Comparison of ENCODE assay signal across 12 cellular contexts in genomic region chr9:108443741-108444140, GRCh38.
DNase-seq lines count a peak whose midpoint lies in the region; ATAC-seq, FAIRE-seq and TF ChIP-seq lines count a peak whose summit lies in the region.
"Had no signal": no experiment of that assay in that cellular context is flagged by ENCODE, and none has a peak within 500 bp of the region (broad histone marks: within the 10 kb centered on the region; RNA-seq: fewer than 3 reads in every experiment).

No MANE protein-coding gene starts in this region.

- TF ChIP-seq CTCF in astrocyte (IDR thresholded peaks at IDR 0.05; ENCODE audit: insufficient read depth, low read depth, low read length) (no peak), tibial nerve (IDR thresholded peaks at IDR 0.05) (no peak)

- FAIRE-seq in astrocyte (lab: Jason Lieb, UNC) = peak; percentile 78

- H3K27me3 ChIP-seq in astrocyte (ENCODE audit: insufficient read depth, low read length) (no peaks in the 10 kb centered on the region), tibial nerve (no peaks in the 10 kb centered on the region)
- H3K27me3 ChIP-seq: dorsolateral prefrontal cortex had no signal

- H3K4me2 ChIP-seq in astrocyte (ENCODE audit: low read length) = peak overlapping the region; percentile 88

- DNase-seq in HS-5 (ENCODE audit: low read depth) (peak; percentile 82), astrocyte (ENCODE audit: low read depth) (peak; percentile 73), glomerular visceral epithelial cell (ENCODE audit: extremely low spot score) (peak; percentile 40), tibial nerve (ENCODE audit: low spot score in 2 of 2) (no peak), T-helper 1 cell (no peak), LoVo (ENCODE audit: low spot score) (no peak)
- DNase-seq in activated CD4-positive, alpha-beta T cell treated with anti-CD3 and anti-CD28 coated beads, Interleukin-2, amount 50 U/mL, for 48 hours = no peak
- DNase-seq: activated effector memory CD4-positive, alpha-beta T cell treated with Interleukin-2 at 50 U/mL for 16 hours; dorsolateral prefrontal cortex; H9; NCI-H1436 had no signal

- H3K4me3 ChIP-seq in astrocyte (ENCODE audit: insufficient read depth, low read depth, low read length) (peak overlapping the region; percentile 47), tibial nerve (no peak overlapping the region)
- H3K4me3 ChIP-seq: dorsolateral prefrontal cortex had no signal

- H3K27ac ChIP-seq in astrocyte (ENCODE audit: low read depth, low read length) (peak overlapping the region; percentile 92), tibial nerve (peak overlapping the region; percentile 11 to 94 (median 79))

- ATAC-seq in HG03565 (IDR thresholded peaks at IDR 0.05; ENCODE audit: unreplicated experiment) = no peak

- no peaks in the 10 kb centered on the region for H3K79me2 ChIP-seq in astrocyte (ENCODE audit: insufficient read depth, low read length)

- H3K36me3 Mint-ChIP-seq in astrocyte (ENCODE audit: low read depth, unreplicated experiment) = no peaks in the 10 kb centered on the region

- H4K20me1 ChIP-seq in astrocyte (ENCODE audit: insufficient read depth, low read length) = no peaks in the 10 kb centered on the region

- no peaks in the 10 kb centered on the region for H3K27me3 Mint-ChIP-seq in astrocyte (ENCODE audit: low read depth, unreplicated experiment)

- H3K9me3 ChIP-seq in astrocyte (ENCODE audit: insufficient read depth, low read depth, low read length) (no peaks in the 10 kb centered on the region), tibial nerve (no peaks in the 10 kb centered on the region)

- H3K36me3 ChIP-seq in astrocyte (ENCODE audit: insufficient read depth, low read length) = no peaks in the 10 kb centered on the region
- H3K36me3 ChIP-seq in tibial nerve = no peaks in the 10 kb centered on the region

- H2AFZ ChIP-seq in astrocyte (ENCODE audit: low read depth, low read length) = no peak overlapping the region

- no peak for TF ChIP-seq POLR2A in tibial nerve (IDR thresholded peaks at IDR 0.05)

- H3K4me1 ChIP-seq in astrocyte (ENCODE audit: insufficient read depth, low read length) = peaks cover 41% of the 10 kb centered on the region
- peaks cover 0 to 68% (median 19%) of the 10 kb centered on the region in 4 donors for H3K4me1 ChIP-seq in tibial nerve

- no peaks in the 10 kb centered on the region for H3K9me3 Mint-ChIP-seq in astrocyte (ENCODE audit: unreplicated experiment)

- TF ChIP-seq EP300 in tibial nerve (IDR thresholded peaks at IDR 0.05) = no peak

- peak overlapping the region; percentile 81 for H3K27ac Mint-ChIP-seq in astrocyte (ENCODE audit: unreplicated experiment)
- H3K27ac Mint-ChIP-seq: H9 had no signal

- WGBS in tibial nerve, 2 donors = 27 to 36% methylated on average over 3 of the region's 3 CpGs

- no peak overlapping the region for H3K4me3 Mint-ChIP-seq in astrocyte (ENCODE audit: unreplicated experiment)
- H3K4me3 Mint-ChIP-seq: H9 had no signal

- peaks cover 33% of the 10 kb centered on the region for H3K4me1 Mint-ChIP-seq in astrocyte (ENCODE audit: low read depth, unreplicated experiment)
- H3K4me1 Mint-ChIP-seq: H9 had no signal

- peak overlapping the region; percentile 78 for H3K9ac ChIP-seq in astrocyte (ENCODE audit: low read length)

Comparison
In these comparisons a context has a peak if more than half of its experiments do, and no peak if none do; other contexts are left out.
1. DNase-seq: peak in HS-5 (single experiment), astrocyte (single experiment) and glomerular visceral epithelial cell (single experiment); none in tibial nerve (0 of 2), activated CD4-positive, alpha-beta T cell treated with anti-CD3 and anti-CD28 coated beads, Interleukin-2, amount 50 U/mL, for 48 hours (0 of 2), T-helper 1 cell (0 of 5) and LoVo (single experiment).